In genomic region chr3:32296251-32297204, GRCh38 we compare ENCODE assay signal across 8 cellular contexts. TPM values are rescaled to one million over a fixed set of nuclear protein-coding genes. Genes with fewer than 3 reads are reported as not detected.
DNase-seq lines count a peak whose midpoint lies in the region; ATAC-seq, FAIRE-seq and TF ChIP-seq lines count a peak whose summit lies in the region.

No MANE protein-coding gene starts in this region.

- peaks cover 3% of the 10 kb centered on the region for H3K4me1 Mint-ChIP-seq in memory B cell

- H4K5ac ChIP-seq in H1 (ENCODE audit: insufficient read length, low read depth, low read length) = no peak overlapping the region

- H3K79me1 ChIP-seq in H1 (ENCODE audit: low read depth, low read length) = no peaks in the 10 kb centered on the region; the same call in 1 of the 2 replicates

- no peak overlapping the region for H2BK20ac ChIP-seq in H1 (ENCODE audit: low read length)

- no peak overlapping the region; the same call in 1 of the 2 replicates for H3K18ac ChIP-seq in H1 (ENCODE audit: extremely low read depth, low read length)

- H3K4me3 Mint-ChIP-seq in memory B cell = no peak overlapping the region

- no peak for TF ChIP-seq EP300 in H1 (IDR thresholded peaks at IDR 0.05; ENCODE audit: borderline replicate concordance in 1 of 2, low read depth in 2 of 2, low read length in 2 of 2)

- no peak overlapping the region for H3K4me2 ChIP-seq in H1 (ENCODE audit: insufficient read depth in 1 of 2, low read depth in 2 of 2, low read length in 2 of 2)

- peaks cover 1% of the 10 kb centered on the region for H3K27me3 Mint-ChIP-seq in memory B cell

- H3K23ac ChIP-seq in H1 (ENCODE audit: insufficient read length) = no peak overlapping the region

- TF ChIP-seq RAD21 in H1 (IDR thresholded peaks at IDR 0.05 in 1 of 2, conservative IDR thresholded peaks at IDR 0.05 in 1 of 2; ENCODE audit: low read depth in 2 of 2, low read length in 2 of 2) = peak; percentile 87 to 89

- peak; percentile 94 for FAIRE-seq in H1 (lab: Jason Lieb, UNC)

- no peak overlapping the region for H2BK5ac ChIP-seq in H1 (ENCODE audit: low read depth, low read length)

- H4K8ac ChIP-seq in H1 (ENCODE audit: extremely low read depth, insufficient read depth, low read length) = no peak overlapping the region

- no peak overlapping the region for H3K56ac ChIP-seq in H1 (replicated peaks; ENCODE audit: insufficient read length, low read depth, low read length)

- no peaks in the 10 kb centered on the region for H3K79me2 ChIP-seq in H1 (ENCODE audit: control insufficient read depth in 1 of 2, insufficient read depth in 2 of 2, low read length in 2 of 2)

- H3K23me2 ChIP-seq in H1 (ENCODE audit: low read depth, low read length) = no peaks in the 10 kb centered on the region

- ATAC-seq in memory B cell (ENCODE audit: low read depth) (peak; percentile 73), HG03520 (IDR thresholded peaks at IDR 0.05; ENCODE audit: unreplicated experiment) (no peak)

- no peaks in the 10 kb centered on the region for H3K36me3 ChIP-seq in H1 (ENCODE audit: control insufficient read depth in 2 of 4, insufficient read depth in 4 of 4, low read length in 3 of 4)

- H3K27ac ChIP-seq in H1 (ENCODE audit: low read depth, low read length) = no peak overlapping the region

- peak; percentile 87 to 95 (median 88) for TF ChIP-seq CTCF in H1 (IDR thresholded peaks at IDR 0.05; ENCODE audit: control extremely low read depth in 1 of 3, insufficient read depth in 1 of 3, low read depth in 1 of 3, low read length in 3 of 3)

- no peak for TF ChIP-seq POLR2A in H1 (IDR thresholded peaks at IDR 0.05; ENCODE audit: control extremely low read depth in 1 of 2, low read depth in 2 of 2, low read length in 2 of 2)

- no peaks in the 10 kb centered on the region for H3K36me3 Mint-ChIP-seq in memory B cell

- no peak overlapping the region for H3K4me3 ChIP-seq in H1 (ENCODE audit: extremely low read depth in 1 of 4, insufficient read depth in 2 of 4, low read depth in 3 of 4, low read length in 4 of 4)

- no peak overlapping the region for H3K9ac ChIP-seq in H1 (replicated peaks in 1 of 4; ENCODE audit: extremely low read depth in 1 of 4, low read depth in 3 of 4, low read length in 3 of 4)

- no peak overlapping the region for H4K91ac ChIP-seq in H1 (replicated peaks; ENCODE audit: insufficient read length, low read length)

- no peak overlapping the region for H2AFZ ChIP-seq in H1 (ENCODE audit: low read length)

- no peak overlapping the region for H3K14ac ChIP-seq in H1 (ENCODE audit: insufficient read length)

- H2AK5ac ChIP-seq in H1 (ENCODE audit: low read depth, low read length) = no peak overlapping the region

- POLR2A ChIA-PET in HEK293T (lab: Yijun Ruan, JAX) = no interaction called here
- POLR2A ChIA-PET in H1 (lab: Charles Lee; ENCODE audit: partially characterized antibody) = no interaction called here

- no peak overlapping the region for H2BK12ac ChIP-seq in H1 (ENCODE audit: low read depth, low read length)

- H3K27ac Mint-ChIP-seq in memory B cell = no peak overlapping the region

- no peaks in the 10 kb centered on the region for H3K27me3 ChIP-seq in H1 (replicated peaks in 1 of 4; ENCODE audit: control insufficient read depth in 3 of 4, extremely low read depth in 1 of 4, insufficient read depth in 3 of 4, low read length in 3 of 4)

- no peak overlapping the region for H2BK120ac ChIP-seq in H1 (replicated peaks; ENCODE audit: low read depth, low read length)

- no peaks in the 10 kb centered on the region for H4K20me1 ChIP-seq in H1 (replicated peaks in 1 of 2; ENCODE audit: control insufficient read depth in 1 of 2, insufficient read depth in 2 of 2, low read length in 2 of 2)

- peak; percentile 76 for DNase-seq in ELF-1 (ENCODE audit: low read depth, low spot score)
- peak; percentile 86 for DNase-seq in HEK293T (ENCODE audit: extremely low spot score)
- DNase-seq in NCI-H526 treated with DMSO at 0.1 percent for 48 hours (lab: John Stamatoyannopoulos, UW) = peak; percentile 44
- DNase-seq in activated CD8-positive, alpha-beta memory T cell treated with anti-CD3 and anti-CD28 coated beads for 24 hours = peak; percentile 81
- peak; percentile 44 to 73 for DNase-seq in H1 (ENCODE audit: low read depth in 1 of 2, low spot score in 2 of 2)
- DNase-seq in memory B cell (ENCODE audit: low spot score in 2 of 2) = peak; percentile 37 to 49
- peak; percentile 71 for DNase-seq in stimulated activated CD8-positive, alpha-beta memory T cell treated with anti-CD3 and anti-CD28 coated beads, Interleukin-4, amount 100 ng/mL, for 48 hours

- H3K9me3 Mint-ChIP-seq in memory B cell = no peaks in the 10 kb centered on the region

- H3K4ac ChIP-seq in H1 (replicated peaks; ENCODE audit: insufficient read length, low read depth, low read length) = no peak overlapping the region

- no peak overlapping the region for H2BK15ac ChIP-seq in H1 (ENCODE audit: low read length)

- CTCF ChIA-PET in HEK293T (lab: Yijun Ruan, JAX) = interaction anchor here (0.7 to 1.3 kb wide), 4 partner anchors 8 to 49 kb away, joined by 3 to 4 read pairs (median 4); no protein-coding TSS in a partner anchor
- CTCF ChIA-PET in H1 (lab: Charles Lee; ENCODE audit: partially characterized antibody) = interaction anchor here (0.5 to 14.9 kb wide), 48 partner anchors 9 to 561 kb away, joined by 3 to 207 read pairs (median 5); partner anchors contain the start of gene CMTM8

- peaks cover 0 to 3% (median 0%) of the 10 kb centered on the region in 4 experiments; a peak in 2 of 7 replicates for H3K4me1 ChIP-seq in H1 (replicated peaks in 1 of 4; ENCODE audit: control insufficient read depth in 3 of 4, insufficient read depth in 4 of 4, low read length in 3 of 4)

- no peaks in the 10 kb centered on the region for H3K9me3 ChIP-seq in H1 (ENCODE audit: insufficient read depth in 2 of 2, low read depth in 1 of 2, low read length in 1 of 2)

- 46% methylated on average over 8 of the region's 8 CpGs; no CpG with 5 or more reads in 1 of the 2 experiments for WGBS in H1 (ENCODE audit: extremely low coverage in 1 of 2, insufficient coverage in 1 of 2, insufficient read length in 1 of 2, insufficient replicate concordance in 2 of 2, low coverage in 1 of 2, low lambda C conversion rate in 2 of 2, missing lambda C conversion rate in 1 of 2), 2 experiments

TF ChIP-seq in HEK293T, 16 proteins besides CTCF, POLR2A, EP300 and RAD21:
- TF ChIP-seq ZNF384 (IDR thresholded peaks at IDR 0.05) = no peak
- TF ChIP-seq FOXM1 (IDR thresholded peaks at IDR 0.05; ENCODE audit: borderline replicate concordance) = no peak
- TF ChIP-seq BHLHE40 (IDR thresholded peaks at IDR 0.05; ENCODE audit: borderline replicate concordance) = no peak
- peak; percentile 88 for TF ChIP-seq FOXK2 (IDR thresholded peaks at IDR 0.05)
TF ChIP-seq in HEK293T: peak in this region for 1.

TF ChIP-seq in H1, 55 proteins besides CTCF, POLR2A, EP300 and RAD21 (continues in another document):
- TF ChIP-seq TEAD4 (IDR thresholded peaks at IDR 0.05; ENCODE audit: low read depth, low read length) (peak; percentile 33; the same call in 1 of the 2 replicates), SIX5 (IDR thresholded peaks at IDR 0.05; ENCODE audit: low read depth, low read length) (no peak), SIRT6 (IDR thresholded peaks at IDR 0.05; ENCODE audit: low read length) (no peak), CBX5 (IDR thresholded peaks at IDR 0.05; ENCODE audit: low read depth, low read length) (no peak), EZH2 (IDR thresholded peaks at IDR 0.05; ENCODE audit: low read depth, low read length, severe bottlenecking) (no peak), BRCA1 (IDR thresholded peaks at IDR 0.05; ENCODE audit: low read depth, low read length) (no peak), CEBPB (IDR thresholded peaks at IDR 0.05; ENCODE audit: low read depth, low read length) (no peak), RBBP5 (IDR thresholded peaks at IDR 0.05; ENCODE audit: borderline replicate concordance, low read depth, low read length) (no peak), ATF2 (IDR thresholded peaks at IDR 0.05; ENCODE audit: low read length) (no peak), BCL11A (IDR thresholded peaks at IDR 0.05; ENCODE audit: low read depth in 2 of 2, low read length in 2 of 2) (no peak), POLR2AphosphoS5 (IDR thresholded peaks at IDR 0.05; ENCODE audit: low read depth, low read length) (no peak), SRF (IDR thresholded peaks at IDR 0.05; ENCODE audit: low read depth, low read length) (no peak), ZNF274 (IDR thresholded peaks at IDR 0.05; ENCODE audit: borderline replicate concordance, extremely low read depth, low read length) (no peak), E2F6 (IDR thresholded peaks at IDR 0.05) (no peak), CREB1 (IDR thresholded peaks at IDR 0.05) (peak; percentile 73), KDM5A (IDR thresholded peaks at IDR 0.05; ENCODE audit: low read length) (no peak), ASH2L (IDR thresholded peaks at IDR 0.05; ENCODE audit: low read length) (no peak)

RNA-seq across cellular contexts. Expression of gene CMTM8, which starts 58.0 kb away (rescaled TPM):
- total RNA-seq in H1 (2021; fragmentation: NEBNext Ultra II Directional; extraction: Animal tissue kit (Norgen Biotek cat#: 25700)) = 10.5 and 11.7 TPM in 2 replicates
- polyA plus RNA-seq in H1 (2011; rRNA removed) = 19.5 and 22.4 TPM in 2 replicates
- 15.5 TPM for polyA plus RNA-seq in H1 (2011; cell fraction: cytosol; rRNA removed)
- 13.2 TPM for polyA plus RNA-seq in H1 (2011; cell fraction: nucleus; rRNA removed)
- polyA plus RNA-seq in H1 (2012, experiment 1 of 2) = 6.1 to 11.3 TPM (median 9.6 TPM) in 4 replicates
- 9.6 TPM for polyA plus RNA-seq in H1 (2012, experiment 2 of 2)
- 14.0 TPM for polyA plus RNA-seq in H1 (2013, experiment 1 of 2)
- 17.1 TPM for polyA plus RNA-seq in H1 (2013, experiment 2 of 2)
- polyA minus RNA-seq in H1 (2011; rRNA and poly(A)+ RNA removed) = 6.5 and 8.3 TPM in 2 replicates
- polyA minus RNA-seq in H1 (2011; cell fraction: cytosol; rRNA and poly(A)+ RNA removed) = 11.2 TPM
- polyA minus RNA-seq in H1 (2011; cell fraction: nucleus; rRNA and poly(A)+ RNA removed) = 12.4 TPM
